25 cellular contexts compared by ENCODE assay signal in the genomic region with DNA sequence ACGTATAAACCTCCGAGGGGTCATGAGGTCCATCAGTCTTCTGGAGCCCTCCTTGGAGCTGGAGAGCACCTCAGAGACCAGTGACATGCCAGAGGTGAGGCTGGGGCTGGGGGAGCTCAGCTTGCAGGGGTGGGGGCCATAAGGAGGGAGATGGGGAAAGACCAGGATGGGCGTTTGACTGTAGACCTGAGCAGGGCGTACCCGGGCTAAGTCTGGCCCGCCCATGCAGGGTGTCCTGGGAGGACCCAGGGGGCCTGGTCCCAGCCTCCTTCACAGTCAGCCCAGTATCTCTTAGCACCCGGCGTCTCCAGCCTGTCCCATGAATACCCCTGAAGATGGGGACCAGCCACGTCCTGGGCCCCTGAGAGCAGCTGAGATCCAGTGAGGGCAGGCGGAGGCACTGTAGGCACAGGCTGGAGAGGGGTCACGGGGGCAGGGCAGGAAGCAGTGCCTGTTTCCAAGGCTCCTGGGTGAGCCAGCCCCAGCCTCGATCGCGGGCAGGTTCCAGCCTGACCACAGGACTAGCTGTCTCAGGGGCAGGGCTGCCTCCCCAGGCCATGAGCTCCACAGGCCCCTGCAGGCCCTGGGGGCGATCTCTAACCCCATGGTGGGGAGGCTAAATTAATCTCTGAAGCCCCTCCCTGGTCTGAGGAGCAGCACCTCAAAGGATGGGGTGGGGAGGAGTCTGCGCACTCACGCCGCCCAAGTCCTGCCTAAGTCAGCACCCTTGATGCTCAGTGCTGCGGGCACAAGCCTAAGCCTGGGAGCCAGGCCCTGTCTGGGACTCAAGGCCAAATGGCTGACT. TPM values are rescaled to one million over a fixed set of nuclear protein-coding genes. Genes with fewer than 3 reads are reported as not detected.
DNase-seq lines count a peak whose midpoint lies in the region; ATAC-seq and TF ChIP-seq lines count a peak whose summit lies in the region.
"Had no signal": no experiment of that assay in that cellular context is flagged by ENCODE, and none has a peak within 500 bp of the region (broad histone marks: within the 10 kb centered on the region; RNA-seq: fewer than 3 reads in every experiment).

No MANE protein-coding gene starts in this region.

- no peak overlapping the region for H3K27ac ChIP-seq in CD8-positive, alpha-beta memory T cell (ENCODE audit: low read depth, low read length)
- H3K27ac ChIP-seq in RWPE2 (ENCODE audit: poor library complexity, severe bottlenecking) (peak overlapping the region; percentile 96), esophagus squamous epithelium (peak overlapping the region; percentile 93 to 99 (median 96))
- H3K27ac ChIP-seq: dorsolateral prefrontal cortex, neural progenitor cell, SJCRH30, thyroid gland had no signal

- no peaks in the 10 kb centered on the region for H3K9me3 ChIP-seq in CD8-positive, alpha-beta memory T cell (ENCODE audit: low read length)
- no peaks in the 10 kb centered on the region for H3K9me3 ChIP-seq in RWPE2 (ENCODE audit: severe bottlenecking)
- no peaks in the 10 kb centered on the region for H3K9me3 ChIP-seq in esophagus squamous epithelium
- H3K9me3 ChIP-seq: mucosa of descending colon, SJCRH30, thyroid gland had no signal

- no peaks in the 10 kb centered on the region for H3K9me3 Mint-ChIP-seq in CD8-positive, alpha-beta memory T cell
- no peaks in the 10 kb centered on the region for H3K9me3 Mint-ChIP-seq in stimulated activated effector memory CD8-positive, alpha-beta T cell treated with anti-CD3 and anti-CD28 coated beads, Interleukin-12 subunit alpha, Interleukin-12 subunit beta, amount 100 ng/mL, for 72 hours
- H3K9me3 Mint-ChIP-seq: activated B cell treated with CpG ODN at 0.5 μM for 24 hours; activated naive CD8-positive, alpha-beta T cell treated with anti-CD3 and anti-CD28 coated beads, Interleukin-2, amount 50 U/mL, for 24 hours; activated T-helper 1 cell treated with anti-CD3 and anti-CD28 coated beads, Interleukin-12 subunit alpha, Interleukin-12 subunit beta, Interleukin-2, Interleukin-4 antibody, amounts not matched to agents 30 ng/mL and 10 ng/mL and 1 ng/mL, durations not matched to agents 14 hours and 24 hours and 36 hours; neural progenitor cell had no signal

- peaks cover 0 to 9% (median 0%) of the 10 kb centered on the region in 3 donors for H3K36me3 Mint-ChIP-seq in CD8-positive, alpha-beta memory T cell
- no peaks in the 10 kb centered on the region for H3K36me3 Mint-ChIP-seq in stimulated activated effector memory CD8-positive, alpha-beta T cell treated with anti-CD3 and anti-CD28 coated beads, Interleukin-12 subunit alpha, Interleukin-12 subunit beta, amount 100 ng/mL, for 72 hours
- H3K36me3 Mint-ChIP-seq: neural progenitor cell had no signal

- H3K27me3 Mint-ChIP-seq in CD8-positive, alpha-beta memory T cell = peaks cover 0 to 2% of the 10 kb centered on the region in 2 donors
- H3K27me3 Mint-ChIP-seq: activated B cell treated with CpG ODN at 0.5 μM for 24 hours; activated naive CD8-positive, alpha-beta T cell treated with anti-CD3 and anti-CD28 coated beads, Interleukin-2, amount 50 U/mL, for 24 hours had no signal

- ATAC-seq in RWPE2 (ENCODE audit: low read depth) = peak; percentile 57
- ATAC-seq in stimulated activated effector memory CD8-positive, alpha-beta T cell treated with anti-CD3 and anti-CD28 coated beads, Interleukin-12 subunit alpha, Interleukin-12 subunit beta, amount 100 ng/mL, for 72 hours = no peak
- no peak for ATAC-seq in HG03045 (IDR thresholded peaks at IDR 0.05; ENCODE audit: unreplicated experiment)
- no peak for ATAC-seq in GM21526 (IDR thresholded peaks at IDR 0.05; ENCODE audit: low FRiP score, unreplicated experiment)
- ATAC-seq: activated naive CD8-positive, alpha-beta T cell treated with anti-CD3 and anti-CD28 coated beads, Interleukin-2, amount 50 U/mL, for 24 hours; GM12878; left colon; mucosa of descending colon had no signal

- CTCF ChIA-PET in CD8-positive, alpha-beta memory T cell (lab: Charles Lee) = interaction anchor here (0.8 to 1.7 kb wide), 3 partner anchors 41 to 72 kb away, joined by 3 to 6 read pairs (median 4); no protein-coding TSS in a partner anchor

- H3K4me3 Mint-ChIP-seq in CD8-positive, alpha-beta memory T cell = peak overlapping the region in 1 of 7 donors; percentile 23
- no peak overlapping the region for H3K4me3 Mint-ChIP-seq in stimulated activated effector memory CD8-positive, alpha-beta T cell treated with anti-CD3 and anti-CD28 coated beads, Interleukin-12 subunit alpha, Interleukin-12 subunit beta, amount 100 ng/mL, for 72 hours
- H3K4me3 Mint-ChIP-seq: activated B cell treated with CpG ODN at 0.5 μM for 24 hours; activated naive CD8-positive, alpha-beta T cell treated with anti-CD3 and anti-CD28 coated beads, Interleukin-2, amount 50 U/mL, for 24 hours; activated T-helper 1 cell treated with anti-CD3 and anti-CD28 coated beads, Interleukin-12 subunit alpha, Interleukin-12 subunit beta, Interleukin-2, Interleukin-4 antibody, amounts not matched to agents 30 ng/mL and 10 ng/mL and 1 ng/mL, durations not matched to agents 14 hours and 24 hours and 36 hours; neural progenitor cell had no signal

- intact Hi-C loops in esophagus squamous epithelium (cut with DNase I) = loop anchor here (10.0 kb wide), 1 partner anchor 256 kb away; the partner anchor contains the start of gene RHOD

- no peak overlapping the region for H3K4me3 ChIP-seq in CD8-positive, alpha-beta memory T cell (ENCODE audit: low read length)
- H3K4me3 ChIP-seq in RWPE2 (ENCODE audit: severe bottlenecking) (no peak overlapping the region), esophagus squamous epithelium (peak overlapping the region in 1 of 4 donors; percentile 48)
- H3K4me3 ChIP-seq: dorsolateral prefrontal cortex, GM12878, mucosa of descending colon, neural progenitor cell, SJCRH30, thyroid gland had no signal

- H3K36me3 ChIP-seq in CD8-positive, alpha-beta memory T cell (ENCODE audit: insufficient read depth, low read length) = no peaks in the 10 kb centered on the region
- peaks cover 54% of the 10 kb centered on the region for H3K36me3 ChIP-seq in RWPE2 (ENCODE audit: low read depth)
- peaks cover 0 to 52% (median 27%) of the 10 kb centered on the region in 3 donors for H3K36me3 ChIP-seq in esophagus squamous epithelium
- H3K36me3 ChIP-seq: neural progenitor cell, SJCRH30 had no signal

- H3K4me1 ChIP-seq in CD8-positive, alpha-beta memory T cell (ENCODE audit: insufficient read depth, low read length) = peaks cover 28% of the 10 kb centered on the region
- H3K4me1 ChIP-seq in RWPE2 (ENCODE audit: insufficient read depth, poor library complexity, severe bottlenecking) (peaks cover 48% of the 10 kb centered on the region), esophagus squamous epithelium (peaks cover 36 to 82% (median 47%) of the 10 kb centered on the region in 3 donors)
- H3K4me1 ChIP-seq: neural progenitor cell, SJCRH30, thyroid gland had no signal

- H3K27me3 ChIP-seq in CD8-positive, alpha-beta memory T cell (ENCODE audit: insufficient read depth, low read length, poor library complexity, severe bottlenecking) = no peaks in the 10 kb centered on the region
- H3K27me3 ChIP-seq in RWPE2 (ENCODE audit: insufficient read depth, poor library complexity, severe bottlenecking) (no peaks in the 10 kb centered on the region), esophagus squamous epithelium (no peaks in the 10 kb centered on the region)
- H3K27me3 ChIP-seq: dorsolateral prefrontal cortex, neural progenitor cell, SJCRH30, thyroid gland had no signal

- no peak for DNase-seq in CD8-positive, alpha-beta memory T cell
- DNase-seq in RWPE2 (ENCODE audit: low spot score) (peak; percentile 89), esophagus squamous epithelium (lab: John Stamatoyannopoulos, UW) (no peak)
- DNase-seq in stimulated activated effector memory CD8-positive, alpha-beta T cell treated with anti-CD3 and anti-CD28 coated beads, Interleukin-12 subunit alpha, Interleukin-12 subunit beta, amount 100 ng/mL, for 72 hours (ENCODE audit: low spot score in 2 of 2) = no peak
- DNase-seq in NK-92 treated with Interleukin-12 subunit alpha and Interleukin-12 subunit beta, amount 100 ng/mL, for 24 hours (lab: John Stamatoyannopoulos, UW) = no peak
- DNase-seq: activated B cell treated with CpG ODN at 0.5 μM for 24 hours; activated naive CD8-positive, alpha-beta T cell treated with anti-CD3 and anti-CD28 coated beads, Interleukin-2, amount 50 U/mL, for 24 hours; DMS153; IMR-90; MM.1S; NCI-H1694; NCI-H748 treated with DMSO at 0.1 percent for 48 hours; OCI-M1; SJCRH30; stimulated activated CD4-positive, alpha-beta T cell treated with anti-CD3 and anti-CD28 coated beads, Interleukin-15, amount 100 ng/mL, for 24 hours; T-helper 2 cell; thyroid gland had no signal

- H3K4me1 Mint-ChIP-seq in CD8-positive, alpha-beta memory T cell = peaks cover 29 to 45% (median 37%) of the 10 kb centered on the region in 3 donors
- peaks cover 39% of the 10 kb centered on the region for H3K4me1 Mint-ChIP-seq in stimulated activated effector memory CD8-positive, alpha-beta T cell treated with anti-CD3 and anti-CD28 coated beads, Interleukin-12 subunit alpha, Interleukin-12 subunit beta, amount 100 ng/mL, for 72 hours

- TF ChIP-seq CTCF in RWPE2 (IDR thresholded peaks at IDR 0.05; ENCODE audit: poor library complexity, severe bottlenecking) = no peak
- TF ChIP-seq CTCF in esophagus squamous epithelium (IDR thresholded peaks at IDR 0.05) = no peak

- POLR2A ChIA-PET in CD8-positive, alpha-beta memory T cell (lab: Charles Lee) = interaction anchor here (0.6 kb wide), 1 partner anchor 16 kb away, joined by 3 read pairs; no protein-coding TSS in a partner anchor

- TF ChIP-seq POLR2A in esophagus squamous epithelium (IDR thresholded peaks at IDR 0.05) = peak in 1 of 4 donors; percentile 29

- H3K27ac Mint-ChIP-seq in CD8-positive, alpha-beta memory T cell = peak overlapping the region in 7 of 8 donors; percentile 10 to 98 (median 72)
- H3K27ac Mint-ChIP-seq in stimulated activated effector memory CD8-positive, alpha-beta T cell treated with anti-CD3 and anti-CD28 coated beads, Interleukin-12 subunit alpha, Interleukin-12 subunit beta, amount 100 ng/mL, for 72 hours = peak overlapping the region; percentile 89
- H3K27ac Mint-ChIP-seq: activated B cell treated with CpG ODN at 0.5 μM for 24 hours; activated naive CD8-positive, alpha-beta T cell treated with anti-CD3 and anti-CD28 coated beads, Interleukin-2, amount 50 U/mL, for 24 hours; activated T-helper 1 cell treated with anti-CD3 and anti-CD28 coated beads, Interleukin-12 subunit alpha, Interleukin-12 subunit beta, Interleukin-2, Interleukin-4 antibody, amounts not matched to agents 30 ng/mL and 10 ng/mL and 1 ng/mL, durations not matched to agents 14 hours and 24 hours and 36 hours; neural progenitor cell had no signal

- WGBS in esophagus squamous epithelium, 2 donors = 46 to 100% methylated on average over 1 to 3 of the region's 19 CpGs

RNA-seq across cellular contexts. Expression of gene SSH3, which starts 7.1 kb away (rescaled TPM):
- 10 to 100 TPM in 1 of 2 experiments, 1 to 10 TPM in 1; 8.4 to 10.6 TPM for total RNA-seq in CD8-positive, alpha-beta memory T cell
- 3.5 TPM for polyA plus RNA-seq in CD8-positive, alpha-beta memory T cell
- total RNA-seq in esophagus squamous epithelium = 10 to 100 TPM; 51.4 to 78.4 (median 64.8) TPM

RNA-seq across cellular contexts. Expression of gene ANKRD13D, which starts 21.3 kb away (rescaled TPM):
- total RNA-seq in CD8-positive, alpha-beta memory T cell = 10 to 100 TPM; 84.9 to 90.1 TPM
- 23.9 TPM for polyA plus RNA-seq in CD8-positive, alpha-beta memory T cell
- 10 to 100 TPM; 27.4 to 50.6 (median 41.6) TPM for total RNA-seq in esophagus squamous epithelium

RNA-seq across cellular contexts. Expression of gene POLD4, which starts 42.9 kb away (rescaled TPM):
- 10 to 100 TPM; 32.3 to 37.8 TPM for total RNA-seq in CD8-positive, alpha-beta memory T cell
- polyA plus RNA-seq in CD8-positive, alpha-beta memory T cell = 91.2 TPM
- 100 to 1,000 TPM in 1 of 4 donors, 10 to 100 TPM in 3; 62.6 to 113 (median 74.7) TPM for total RNA-seq in esophagus squamous epithelium

RNA-seq across cellular contexts. Expression of gene GRK2, which starts 44.2 kb away (rescaled TPM):
- 100 to 1,000 TPM; 237 to 246 TPM for total RNA-seq in CD8-positive, alpha-beta memory T cell
- polyA plus RNA-seq in CD8-positive, alpha-beta memory T cell = 69.9 TPM
- total RNA-seq in esophagus squamous epithelium = 10 to 100 TPM; 54.1 to 93.2 (median 68.5) TPM

Comparison
In these comparisons a context has a peak if more than half of its experiments do, and no peak if none do; other contexts are left out.
1. RNA of gene SSH3, which starts 7.1 kb away (total RNA-seq): 51.4 to 78.4 TPM in esophagus squamous epithelium; 8.4 to 10.6 TPM in CD8-positive, alpha-beta memory T cell; every median in the first group is over 4 times any median in the second.